ENCODE assay signal across 11 cellular contexts in the genomic region with DNA sequence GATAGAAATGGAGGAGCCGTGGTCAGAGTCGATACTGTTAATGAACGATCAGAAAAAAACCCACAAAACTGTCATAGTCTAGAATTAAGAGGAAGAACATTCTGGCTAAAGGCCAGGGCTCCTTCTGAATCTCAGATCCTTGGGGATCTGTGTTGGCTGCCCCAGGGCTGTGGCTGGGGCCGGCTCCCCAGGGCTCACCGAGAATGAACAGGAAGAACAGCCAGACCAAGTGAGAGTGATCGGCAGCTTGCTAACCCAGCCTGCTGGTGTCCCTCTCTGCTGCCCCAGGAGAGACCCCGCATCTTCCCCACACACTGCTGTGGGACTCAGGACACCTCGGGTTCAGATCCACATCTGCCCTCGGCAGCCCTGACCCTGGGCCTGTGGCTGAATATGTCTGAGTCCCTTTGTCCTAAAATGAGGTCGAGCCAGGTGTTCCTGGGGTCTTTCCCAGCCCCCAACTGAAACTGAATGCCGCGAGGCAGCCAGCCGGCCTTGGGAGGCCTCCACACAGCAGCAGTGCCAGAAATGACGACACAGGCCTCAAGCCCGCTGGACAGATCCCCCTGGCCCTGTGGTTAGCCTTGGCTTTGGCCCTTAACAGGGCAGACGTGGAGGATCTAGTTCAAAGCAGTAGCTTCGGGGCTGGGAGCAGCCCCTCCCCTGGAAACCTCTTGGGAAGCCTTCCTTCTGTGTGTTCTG. TPM values are rescaled to one million over a fixed set of nuclear protein-coding genes. Genes with fewer than 3 reads are reported as not detected.
DNase-seq lines count a peak whose midpoint lies in the region; ATAC-seq and TF ChIP-seq lines count a peak whose summit lies in the region.
"Had no signal": no experiment of that assay in that cellular context is flagged by ENCODE, and none has a peak within 500 bp of the region (broad histone marks: within the 10 kb centered on the region; RNA-seq: fewer than 3 reads in every experiment).

No MANE protein-coding gene starts in this region.

- H3K4me1 Mint-ChIP-seq in GM23338: peaks cover 33% of the 10 kb centered on the region
- no peaks in the 10 kb centered on the region for H3K4me1 Mint-ChIP-seq in activated naive CD8-positive, alpha-beta T cell treated with anti-CD3 and anti-CD28 coated beads, Interleukin-2, amount 50 U/mL, for 24 hours
- no peaks in the 10 kb centered on the region for H3K4me1 Mint-ChIP-seq in immature natural killer cell

- H3K4me3 ChIP-seq in GM23338: no peak overlapping the region
- no peak overlapping the region for H3K4me3 ChIP-seq in skin epidermis

- no peaks in the 10 kb centered on the region for H3K36me3 ChIP-seq in GM23338 (ENCODE audit: insufficient read depth)

- no peak overlapping the region for H3K4me2 ChIP-seq in GM23338

- no peaks in the 10 kb centered on the region for H3F3A ChIP-seq in GM23338 (replicated peaks; ENCODE audit: low read depth)

- ATAC-seq in GM23338 (peak; percentile 16), GM18909 (IDR thresholded peaks at IDR 0.05; ENCODE audit: poor library complexity, unreplicated experiment) (no peak)
- ATAC-seq in activated naive CD8-positive, alpha-beta T cell treated with anti-CD3 and anti-CD28 coated beads, Interleukin-2, amount 50 U/mL, for 24 hours: no peak

- H3K27ac Mint-ChIP-seq in GM23338 (peak overlapping the region; percentile 68; the same call in 1 of the 2 replicates), immature natural killer cell (peak overlapping the region in 2 of 6 donors; percentile 16 to 58)
- no peak overlapping the region for H3K27ac Mint-ChIP-seq in activated naive CD8-positive, alpha-beta T cell treated with anti-CD3 and anti-CD28 coated beads, Interleukin-2, amount 50 U/mL, for 24 hours

- H3K27me3 Mint-ChIP-seq in GM23338 (ENCODE audit: insufficient read depth, low read depth, poor library complexity): peaks cover 3% of the 10 kb centered on the region
- H3K27me3 Mint-ChIP-seq in activated naive CD8-positive, alpha-beta T cell treated with anti-CD3 and anti-CD28 coated beads, Interleukin-2, amount 50 U/mL, for 24 hours: no peaks in the 10 kb centered on the region
- H3K27me3 Mint-ChIP-seq in immature natural killer cell (ENCODE audit: low read depth in 3 of 3): no peaks in the 10 kb centered on the region
- H3K27me3 Mint-ChIP-seq: dendritic cell treated with granulocyte-macrophage colony-stimulating factor and Interleukin-4, amounts not matched to agents 40 ng/mL and 50 ng/mL, for 4 days had no signal

- H3K79me2 ChIP-seq in GM23338 (replicated peaks; ENCODE audit: insufficient read depth): no peaks in the 10 kb centered on the region

- TF ChIP-seq CTCF in GM23338 (conservative IDR thresholded peaks at IDR 0.05; ENCODE audit: low read depth in 2 of 2): no peak

- H2AFZ ChIP-seq in GM23338: no peak overlapping the region

- peak; percentile 14 for DNase-seq in GM23338 (ENCODE audit: low spot score)
- DNase-seq in cerebellar cortex (ENCODE audit: low spot score): peak; percentile 21
- peak; percentile 75 for DNase-seq in iris pigment epithelial cell (ENCODE audit: low read depth)
- no peak for DNase-seq in stimulated activated CD4-positive, alpha-beta T cell treated with anti-CD3 and anti-CD28 coated beads, Interleukin-2, amount 100 ng/mL, for 24 hours
- no peak for DNase-seq in activated naive CD8-positive, alpha-beta T cell treated with anti-CD3 and anti-CD28 coated beads, Interleukin-2, amount 50 U/mL, for 24 hours
- DNase-seq in immature natural killer cell: no peak
- DNase-seq: NCI-H510A had no signal

- H3K4me3 Mint-ChIP-seq in GM23338 (no peak overlapping the region), immature natural killer cell (no peak overlapping the region)
- no peak overlapping the region for H3K4me3 Mint-ChIP-seq in activated naive CD8-positive, alpha-beta T cell treated with anti-CD3 and anti-CD28 coated beads, Interleukin-2, amount 50 U/mL, for 24 hours
- H3K4me3 Mint-ChIP-seq: dendritic cell treated with granulocyte-macrophage colony-stimulating factor and Interleukin-4, amounts not matched to agents 40 ng/mL and 50 ng/mL, for 4 days had no signal

- H3K27me3 ChIP-seq in GM23338 (ENCODE audit: insufficient read depth): no peaks in the 10 kb centered on the region

- no peaks in the 10 kb centered on the region for H4K20me1 ChIP-seq in GM23338 (replicated peaks; ENCODE audit: insufficient read depth)

- H3K27ac ChIP-seq in GM23338 (ENCODE audit: low read depth): peak overlapping the region; percentile 63; the same call in 1 of the 2 replicates
- H3K27ac ChIP-seq in skin epidermis: peak overlapping the region in 12 of 21 experiments; percentile 15 to 79 (median 53)
- H3K27ac ChIP-seq: HL-60 had no signal

- H3K36me3 Mint-ChIP-seq in GM23338 (ENCODE audit: low read depth) (peaks cover 9% of the 10 kb centered on the region), immature natural killer cell (peaks cover 13 to 32% (median 22%) of the 10 kb centered on the region in 3 donors)
- H3K36me3 Mint-ChIP-seq in activated naive CD8-positive, alpha-beta T cell treated with anti-CD3 and anti-CD28 coated beads, Interleukin-2, amount 50 U/mL, for 24 hours (ENCODE audit: low read depth): no peaks in the 10 kb centered on the region

- H3K9me3 Mint-ChIP-seq in GM23338 (no peaks in the 10 kb centered on the region), immature natural killer cell (no peaks in the 10 kb centered on the region)
- H3K9me3 Mint-ChIP-seq in activated naive CD8-positive, alpha-beta T cell treated with anti-CD3 and anti-CD28 coated beads, Interleukin-2, amount 50 U/mL, for 24 hours: no peaks in the 10 kb centered on the region
- H3K9me3 Mint-ChIP-seq: dendritic cell treated with granulocyte-macrophage colony-stimulating factor and Interleukin-4, amounts not matched to agents 40 ng/mL and 50 ng/mL, for 4 days had no signal

- no peaks in the 10 kb centered on the region for H3K9me2 ChIP-seq in GM23338 (ENCODE audit: insufficient read depth)

- peaks cover 8% of the 10 kb centered on the region; the same call in 1 of the 2 replicates for H3K4me1 ChIP-seq in GM23338 (ENCODE audit: insufficient read depth)

TF ChIP-seq in GM23338, 12 proteins besides CTCF, POLR2A, EP300 and RAD21:
- TF ChIP-seq ZNF331 (CRISPR knock-in tag; IDR thresholded peaks at IDR 0.05; ENCODE audit: low read depth) (no peak), POLR2AphosphoS5 (IDR thresholded peaks at IDR 0.05; ENCODE audit: low read depth) (no peak)
- TF ChIP-seq, protein P1, sequence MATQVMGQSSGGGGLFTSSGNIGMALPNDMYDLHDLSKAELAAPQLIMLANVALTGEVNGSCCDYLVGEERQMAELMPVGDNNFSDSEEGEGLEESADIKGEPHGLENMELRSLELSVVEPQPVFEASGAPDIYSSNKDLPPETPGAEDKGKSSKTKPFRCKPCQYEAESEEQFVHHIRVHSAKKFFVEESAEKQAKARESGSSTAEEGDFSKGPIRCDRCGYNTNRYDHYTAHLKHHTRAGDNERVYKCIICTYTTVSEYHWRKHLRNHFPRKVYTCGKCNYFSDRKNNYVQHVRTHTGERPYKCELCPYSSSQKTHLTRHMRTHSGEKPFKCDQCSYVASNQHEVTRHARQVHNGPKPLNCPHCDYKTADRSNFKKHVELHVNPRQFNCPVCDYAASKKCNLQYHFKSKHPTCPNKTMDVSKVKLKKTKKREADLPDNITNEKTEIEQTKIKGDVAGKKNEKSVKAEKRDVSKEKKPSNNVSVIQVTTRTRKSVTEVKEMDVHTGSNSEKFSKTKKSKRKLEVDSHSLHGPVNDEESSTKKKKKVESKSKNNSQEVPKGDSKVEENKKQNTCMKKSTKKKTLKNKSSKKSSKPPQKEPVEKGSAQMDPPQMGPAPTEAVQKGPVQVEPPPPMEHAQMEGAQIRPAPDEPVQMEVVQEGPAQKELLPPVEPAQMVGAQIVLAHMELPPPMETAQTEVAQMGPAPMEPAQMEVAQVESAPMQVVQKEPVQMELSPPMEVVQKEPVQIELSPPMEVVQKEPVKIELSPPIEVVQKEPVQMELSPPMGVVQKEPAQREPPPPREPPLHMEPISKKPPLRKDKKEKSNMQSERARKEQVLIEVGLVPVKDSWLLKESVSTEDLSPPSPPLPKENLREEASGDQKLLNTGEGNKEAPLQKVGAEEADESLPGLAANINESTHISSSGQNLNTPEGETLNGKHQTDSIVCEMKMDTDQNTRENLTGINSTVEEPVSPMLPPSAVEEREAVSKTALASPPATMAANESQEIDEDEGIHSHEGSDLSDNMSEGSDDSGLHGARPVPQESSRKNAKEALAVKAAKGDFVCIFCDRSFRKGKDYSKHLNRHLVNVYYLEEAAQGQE (IDR thresholded peaks at IDR 0.05; ENCODE audit: unreplicated experiment): peak; percentile 43

RNA-seq across cellular contexts. Expression of a gene that starts 23.9 kb away (rescaled TPM):
- total RNA-seq in GM23338 (2014; rRNA removed; shearing (Covaris generic)): 0.16 and 0.90 TPM in 2 replicates
- 0.13 and 0.23 TPM in 2 replicates for polyA plus RNA-seq in GM23338 (2016; fragmentation: Nextera tagmentation; extraction: Ambion mirVana)
- polyA plus RNA-seq in immature natural killer cell: not detected

Comparison
In these comparisons a context has a peak if more than half of its experiments do, and no peak if none do; other contexts are left out.
1. DNase-seq: peak in GM23338 (single experiment), cerebellar cortex (single experiment) and iris pigment epithelial cell (single experiment); none in stimulated activated CD4-positive, alpha-beta T cell treated with anti-CD3 and anti-CD28 coated beads, Interleukin-2, amount 100 ng/mL, for 24 hours (0 of 2), activated naive CD8-positive, alpha-beta T cell treated with anti-CD3 and anti-CD28 coated beads, Interleukin-2, amount 50 U/mL, for 24 hours (single experiment) and immature natural killer cell (0 of 3).